1 cellular context compared by ENCODE assay signal in genomic region chr1:41450747-41451285, GRCh38.
TF ChIP-seq lines count a peak whose summit lies in the region.

No MANE protein-coding gene starts in this region.

TF ChIP-seq in HepG2, 621 proteins besides CTCF, POLR2A, EP300 and RAD21:
- TF ChIP-seq, protein P1, sequence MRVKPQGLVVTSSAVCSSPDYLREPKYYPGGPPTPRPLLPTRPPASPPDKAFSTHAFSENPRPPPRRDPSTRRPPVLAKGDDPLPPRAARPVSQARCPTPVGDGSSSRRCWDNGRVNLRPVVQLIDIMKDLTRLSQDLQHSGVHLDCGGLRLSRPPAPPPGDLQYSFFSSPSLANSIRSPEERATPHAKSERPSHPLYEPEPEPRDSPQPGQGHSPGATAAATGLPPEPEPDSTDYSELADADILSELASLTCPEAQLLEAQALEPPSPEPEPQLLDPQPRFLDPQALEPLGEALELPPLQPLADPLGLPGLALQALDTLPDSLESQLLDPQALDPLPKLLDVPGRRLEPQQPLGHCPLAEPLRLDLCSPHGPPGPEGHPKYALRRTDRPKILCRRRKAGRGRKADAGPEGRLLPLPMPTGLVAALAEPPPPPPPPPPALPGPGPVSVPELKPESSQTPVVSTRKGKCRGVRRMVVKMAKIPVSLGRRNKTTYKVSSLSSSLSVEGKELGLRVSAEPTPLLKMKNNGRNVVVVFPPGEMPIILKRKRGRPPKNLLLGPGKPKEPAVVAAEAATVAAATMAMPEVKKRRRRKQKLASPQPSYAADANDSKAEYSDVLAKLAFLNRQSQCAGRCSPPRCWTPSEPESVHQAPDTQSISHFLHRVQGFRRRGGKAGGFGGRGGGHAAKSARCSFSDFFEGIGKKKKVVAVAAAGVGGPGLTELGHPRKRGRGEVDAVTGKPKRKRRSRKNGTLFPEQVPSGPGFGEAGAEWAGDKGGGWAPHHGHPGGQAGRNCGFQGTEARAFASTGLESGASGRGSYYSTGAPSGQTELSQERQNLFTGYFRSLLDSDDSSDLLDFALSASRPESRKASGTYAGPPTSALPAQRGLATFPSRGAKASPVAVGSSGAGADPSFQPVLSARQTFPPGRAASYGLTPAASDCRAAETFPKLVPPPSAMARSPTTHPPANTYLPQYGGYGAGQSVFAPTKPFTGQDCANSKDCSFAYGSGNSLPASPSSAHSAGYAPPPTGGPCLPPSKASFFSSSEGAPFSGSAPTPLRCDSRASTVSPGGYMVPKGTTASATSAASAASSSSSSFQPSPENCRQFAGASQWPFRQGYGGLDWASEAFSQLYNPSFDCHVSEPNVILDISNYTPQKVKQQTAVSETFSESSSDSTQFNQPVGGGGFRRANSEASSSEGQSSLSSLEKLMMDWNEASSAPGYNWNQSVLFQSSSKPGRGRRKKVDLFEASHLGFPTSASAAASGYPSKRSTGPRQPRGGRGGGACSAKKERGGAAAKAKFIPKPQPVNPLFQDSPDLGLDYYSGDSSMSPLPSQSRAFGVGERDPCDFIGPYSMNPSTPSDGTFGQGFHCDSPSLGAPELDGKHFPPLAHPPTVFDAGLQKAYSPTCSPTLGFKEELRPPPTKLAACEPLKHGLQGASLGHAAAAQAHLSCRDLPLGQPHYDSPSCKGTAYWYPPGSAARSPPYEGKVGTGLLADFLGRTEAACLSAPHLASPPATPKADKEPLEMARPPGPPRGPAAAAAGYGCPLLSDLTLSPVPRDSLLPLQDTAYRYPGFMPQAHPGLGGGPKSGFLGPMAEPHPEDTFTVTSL (CRISPR knock-in tag; IDR thresholded peaks at IDR 0.05; ENCODE audit: borderline replicate concordance): no peak
- no peak for TF ChIP-seq ZNF737 (CRISPR knock-in tag; IDR thresholded peaks at IDR 0.05; ENCODE audit: borderline replicate concordance)
TF ChIP-seq in HepG2: peak in this region for 0.
